1 cellular context compared by ENCODE assay signal in genomic region chr21:46024983-46025860, GRCh38.
TF ChIP-seq lines count a peak whose summit lies in the region.

No MANE protein-coding gene starts in this region.

TF ChIP-seq in GM23338, 12 proteins besides CTCF, POLR2A, EP300 and RAD21 (continued from another document):
- TF ChIP-seq, protein P1, sequence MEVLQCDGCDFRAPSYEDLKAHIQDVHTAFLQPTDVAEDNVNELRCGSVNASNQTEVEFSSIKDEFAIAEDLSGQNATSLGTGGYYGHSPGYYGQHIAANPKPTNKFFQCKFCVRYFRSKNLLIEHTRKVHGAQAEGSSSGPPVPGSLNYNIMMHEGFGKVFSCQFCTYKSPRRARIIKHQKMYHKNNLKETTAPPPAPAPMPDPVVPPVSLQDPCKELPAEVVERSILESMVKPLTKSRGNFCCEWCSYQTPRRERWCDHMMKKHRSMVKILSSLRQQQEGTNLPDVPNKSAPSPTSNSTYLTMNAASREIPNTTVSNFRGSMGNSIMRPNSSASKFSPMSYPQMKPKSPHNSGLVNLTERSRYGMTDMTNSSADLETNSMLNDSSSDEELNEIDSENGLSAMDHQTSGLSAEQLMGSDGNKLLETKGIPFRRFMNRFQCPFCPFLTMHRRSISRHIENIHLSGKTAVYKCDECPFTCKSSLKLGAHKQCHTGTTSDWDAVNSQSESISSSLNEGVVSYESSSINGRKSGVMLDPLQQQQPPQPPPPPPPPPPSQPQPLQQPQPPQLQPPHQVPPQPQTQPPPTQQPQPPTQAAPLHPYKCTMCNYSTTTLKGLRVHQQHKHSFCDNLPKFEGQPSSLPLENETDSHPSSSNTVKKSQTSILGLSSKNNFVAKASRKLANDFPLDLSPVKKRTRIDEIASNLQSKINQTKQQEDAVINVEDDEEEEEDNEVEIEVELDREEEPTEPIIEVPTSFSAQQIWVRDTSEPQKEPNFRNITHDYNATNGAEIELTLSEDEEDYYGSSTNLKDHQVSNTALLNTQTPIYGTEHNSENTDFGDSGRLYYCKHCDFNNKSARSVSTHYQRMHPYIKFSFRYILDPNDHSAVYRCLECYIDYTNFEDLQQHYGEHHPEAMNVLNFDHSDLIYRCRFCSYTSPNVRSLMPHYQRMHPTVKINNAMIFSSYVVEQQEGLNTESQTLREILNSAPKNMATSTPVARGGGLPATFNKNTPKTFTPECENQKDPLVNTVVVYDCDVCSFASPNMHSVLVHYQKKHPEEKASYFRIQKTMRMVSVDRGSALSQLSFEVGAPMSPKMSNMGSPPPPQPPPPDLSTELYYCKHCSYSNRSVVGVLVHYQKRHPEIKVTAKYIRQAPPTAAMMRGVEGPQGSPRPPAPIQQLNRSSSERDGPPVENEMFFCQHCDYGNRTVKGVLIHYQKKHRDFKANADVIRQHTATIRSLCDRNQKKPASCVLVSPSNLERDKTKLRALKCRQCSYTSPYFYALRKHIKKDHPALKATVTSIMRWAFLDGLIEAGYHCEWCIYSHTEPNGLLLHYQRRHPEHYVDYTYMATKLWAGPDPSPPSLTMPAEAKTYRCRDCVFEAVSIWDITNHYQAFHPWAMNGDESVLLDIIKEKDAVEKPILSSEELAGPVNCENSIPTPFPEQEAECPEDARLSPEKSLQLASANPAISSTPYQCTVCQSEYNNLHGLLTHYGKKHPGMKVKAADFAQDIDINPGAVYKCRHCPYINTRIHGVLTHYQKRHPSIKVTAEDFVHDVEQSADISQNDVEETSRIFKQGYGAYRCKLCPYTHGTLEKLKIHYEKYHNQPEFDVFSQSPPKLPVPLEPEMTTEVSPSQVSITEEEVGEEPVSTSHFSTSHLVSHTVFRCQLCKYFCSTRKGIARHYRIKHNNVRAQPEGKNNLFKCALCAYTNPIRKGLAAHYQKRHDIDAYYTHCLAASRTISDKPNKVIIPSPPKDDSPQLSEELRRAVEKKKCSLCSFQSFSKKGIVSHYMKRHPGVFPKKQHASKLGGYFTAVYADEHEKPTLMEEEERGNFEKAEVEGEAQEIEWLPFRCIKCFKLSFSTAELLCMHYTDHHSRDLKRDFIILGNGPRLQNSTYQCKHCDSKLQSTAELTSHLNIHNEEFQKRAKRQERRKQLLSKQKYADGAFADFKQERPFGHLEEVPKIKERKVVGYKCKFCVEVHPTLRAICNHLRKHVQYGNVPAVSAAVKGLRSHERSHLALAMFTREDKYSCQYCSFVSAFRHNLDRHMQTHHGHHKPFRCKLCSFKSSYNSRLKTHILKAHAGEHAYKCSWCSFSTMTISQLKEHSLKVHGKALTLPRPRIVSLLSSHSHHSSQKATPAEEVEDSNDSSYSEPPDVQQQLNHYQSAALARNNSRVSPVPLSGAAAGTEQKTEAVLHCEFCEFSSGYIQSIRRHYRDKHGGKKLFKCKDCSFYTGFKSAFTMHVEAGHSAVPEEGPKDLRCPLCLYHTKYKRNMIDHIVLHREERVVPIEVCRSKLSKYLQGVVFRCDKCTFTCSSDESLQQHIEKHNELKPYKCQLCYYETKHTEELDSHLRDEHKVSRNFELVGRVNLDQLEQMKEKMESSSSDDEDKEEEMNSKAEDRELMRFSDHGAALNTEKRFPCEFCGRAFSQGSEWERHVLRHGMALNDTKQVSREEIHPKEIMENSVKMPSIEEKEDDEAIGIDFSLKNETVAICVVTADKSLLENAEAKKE (CRISPR knock-in tag; IDR thresholded peaks at IDR 0.05): no peak
- TF ChIP-seq EZH2 (IDR thresholded peaks at IDR 0.05; ENCODE audit: low read depth, unreplicated experiment): no peak
